In the genomic region with DNA sequence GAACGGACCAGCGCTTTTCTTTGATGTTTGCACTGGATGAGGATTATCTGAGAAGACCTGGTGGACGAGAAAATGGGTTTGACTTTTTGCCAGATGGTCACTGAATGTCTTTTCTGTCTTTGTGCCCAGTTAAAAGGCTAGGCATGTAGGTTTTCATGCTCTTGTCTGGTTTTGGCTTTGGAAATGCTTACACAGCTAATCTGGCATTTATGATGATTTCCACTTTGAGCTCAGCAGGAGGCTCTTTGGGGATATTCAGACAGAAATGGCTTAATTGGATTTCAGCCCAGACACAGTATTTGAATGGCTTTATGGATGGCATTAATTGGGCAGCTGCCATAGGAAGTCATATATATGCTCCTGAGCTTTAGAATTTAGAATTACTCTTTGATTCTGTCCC, we compare ENCODE assay signal across 9 cellular contexts. TPM values are rescaled to one million over a fixed set of nuclear protein-coding genes. Genes with fewer than 3 reads are reported as not detected.
A peak's percentile ranks its signal among the peaks of the same experiment; 100 is the strongest.
DNase-seq lines count a peak whose midpoint lies in the region; ATAC-seq, FAIRE-seq and TF ChIP-seq lines count a peak whose summit lies in the region.
"Had no signal": no experiment of that assay in that cellular context is flagged by ENCODE, and none has a peak within 500 bp of the region (broad histone marks: within the 10 kb centered on the region; RNA-seq: fewer than 3 reads in every experiment).

No MANE protein-coding gene starts in this region.

- H3K27ac Mint-ChIP-seq in T-helper 1 cell treated with Interleukin-12 subunit alpha and Interleukin-12 subunit beta and Interleukin-4 antibody, amounts not matched to agents 30 μg/mL and 1 μg/mL, for 36 hours = peak overlapping the region; percentile 97
- peak overlapping the region; percentile 78 for H3K27ac Mint-ChIP-seq in activated T-helper 2 cell treated with anti-CD3 and anti-CD28 coated beads, Interferon-gamma antibody, Interleukin-2, Interleukin-4, amounts not matched to agents 10 μg/mL and 5 μg/mL and 100 μg/mL, durations not matched to agents 14 hours and 24 hours and 36 hours

- no peak overlapping the region for H3K14ac ChIP-seq in trophoblast cell (ENCODE audit: low read length)

- no peak overlapping the region for H3K18ac ChIP-seq in trophoblast cell (ENCODE audit: low read length)

- DNase-seq in T-helper 1 cell (no peak), NCI-H2029 (lab: John Stamatoyannopoulos, UW) (peak; percentile 54), GM19239 (ENCODE audit: insufficient read length, low spot score) (no peak), trophoblast cell (no peak)
- DNase-seq in activated T-helper 2 cell treated with anti-CD3 and anti-CD28 coated beads, Interferon-gamma antibody, Interleukin-2, Interleukin-4, amounts not matched to agents 10 μg/mL and 5 μg/mL and 100 μg/mL, durations not matched to agents 14 hours and 24 hours and 36 hours (ENCODE audit: low spot score) = no peak

- no peak for FAIRE-seq in GM19239 (lab: Jason Lieb, UNC)
- FAIRE-seq: GM18507 had no signal

- ATAC-seq in HG03565 (IDR thresholded peaks at IDR 0.05; ENCODE audit: unreplicated experiment) = no peak

- H2BK120ac ChIP-seq in trophoblast cell (ENCODE audit: insufficient read depth, low read length, poor library complexity) = no peak overlapping the region

- no peak overlapping the region for H3K4ac ChIP-seq in trophoblast cell (ENCODE audit: low read depth, low read length)

- H2BK12ac ChIP-seq in trophoblast cell (ENCODE audit: low read length) = no peak overlapping the region

- H3K4me3 ChIP-seq in neural cell (ENCODE audit: low read length) = no peak overlapping the region
- H3K4me3 ChIP-seq in trophoblast cell (ENCODE audit: low read depth, low read length) = no peak overlapping the region

- H4K12ac ChIP-seq in trophoblast cell (ENCODE audit: low read depth, low read length) = no peak overlapping the region

- H2AK5ac ChIP-seq in trophoblast cell (ENCODE audit: low read length) = no peak overlapping the region

- TF ChIP-seq RAD21 in neural cell (conservative IDR thresholded peaks at IDR 0.05) = no peak

- peaks cover 64% of the 10 kb centered on the region for H3K79me2 ChIP-seq in neural cell (replicated peaks; ENCODE audit: insufficient read depth, low read length)
- peaks cover 6% of the 10 kb centered on the region for H3K79me2 ChIP-seq in trophoblast cell (ENCODE audit: control insufficient read depth, insufficient read depth, low read length, poor library complexity)

- peaks cover 36% of the 10 kb centered on the region for H3K36me3 Mint-ChIP-seq in T-helper 1 cell treated with Interleukin-12 subunit alpha and Interleukin-12 subunit beta and Interleukin-4 antibody, amounts not matched to agents 30 μg/mL and 1 μg/mL, for 36 hours (ENCODE audit: low read depth)
- H3K36me3 Mint-ChIP-seq in activated T-helper 2 cell treated with anti-CD3 and anti-CD28 coated beads, Interferon-gamma antibody, Interleukin-2, Interleukin-4, amounts not matched to agents 10 μg/mL and 5 μg/mL and 100 μg/mL, durations not matched to agents 14 hours and 24 hours and 36 hours (ENCODE audit: low read depth) = peaks cover 74% of the 10 kb centered on the region

- H3K9me3 ChIP-seq in neural cell (ENCODE audit: low read length) = no peaks in the 10 kb centered on the region
- H3K9me3 ChIP-seq in trophoblast cell (ENCODE audit: insufficient read depth, low read depth, low read length) = no peaks in the 10 kb centered on the region

- H3K27ac ChIP-seq in neural cell (ENCODE audit: low read length) (peak overlapping the region; percentile 2), trophoblast cell (ENCODE audit: low read depth, low read length) (no peak overlapping the region)

- H3K4me2 ChIP-seq in neural cell (ENCODE audit: low read length) (no peak overlapping the region), trophoblast cell (ENCODE audit: low read length) (no peak overlapping the region)

- no peaks in the 10 kb centered on the region for H3K36me3 ChIP-seq in neural cell (ENCODE audit: insufficient read depth, low read length)
- no peaks in the 10 kb centered on the region for H3K36me3 ChIP-seq in trophoblast cell (ENCODE audit: control insufficient read depth in 1 of 2, insufficient read depth in 2 of 2, low read length in 2 of 2)

- peaks cover 0 to 2% of the 10 kb centered on the region in 2 experiments for H3K4me1 ChIP-seq in trophoblast cell (ENCODE audit: control insufficient read depth in 1 of 2, insufficient read depth in 2 of 2, low read length in 2 of 2)

- H4K20me1 ChIP-seq in neural cell (ENCODE audit: insufficient read depth) = no peaks in the 10 kb centered on the region

- no peaks in the 10 kb centered on the region for H3K79me1 ChIP-seq in trophoblast cell (ENCODE audit: low read length)

- no peaks in the 10 kb centered on the region for H3K27me3 Mint-ChIP-seq in T-helper 1 cell treated with Interleukin-12 subunit alpha and Interleukin-12 subunit beta and Interleukin-4 antibody, amounts not matched to agents 30 μg/mL and 1 μg/mL, for 36 hours (ENCODE audit: low read depth)
- no peaks in the 10 kb centered on the region for H3K27me3 Mint-ChIP-seq in activated T-helper 2 cell treated with anti-CD3 and anti-CD28 coated beads, Interferon-gamma antibody, Interleukin-2, Interleukin-4, amounts not matched to agents 10 μg/mL and 5 μg/mL and 100 μg/mL, durations not matched to agents 14 hours and 24 hours and 36 hours (ENCODE audit: low read depth)

- WGBS in trophoblast cell (ENCODE audit: extremely low coverage, insufficient coverage, insufficient read length) = no CpG with 5 or more reads among the region's 3 CpGs

- no peak for TF ChIP-seq EP300 in neural cell (conservative IDR thresholded peaks at IDR 0.05; ENCODE audit: poor library complexity, severe bottlenecking)

- no peaks in the 10 kb centered on the region for H3K9me2 ChIP-seq in neural cell (ENCODE audit: insufficient read depth, low read length)

- no peak overlapping the region for H2BK5ac ChIP-seq in trophoblast cell (ENCODE audit: low read depth, low read length, poor library complexity)

- intact Hi-C loops in activated T-helper 2 cell treated with anti-CD3 and anti-CD28 coated beads, Interferon-gamma antibody, Interleukin-2, Interleukin-4, amounts not matched to agents 10 μg/mL and 5 μg/mL and 100 μg/mL, durations not matched to agents 14 hours and 24 hours and 36 hours (cut with micrococcal nuclease) = no loop called here

- no peak overlapping the region for H4K8ac ChIP-seq in trophoblast cell (ENCODE audit: low read depth, low read length)

- H3K9me3 Mint-ChIP-seq in T-helper 1 cell treated with Interleukin-12 subunit alpha and Interleukin-12 subunit beta and Interleukin-4 antibody, amounts not matched to agents 30 μg/mL and 1 μg/mL, for 36 hours = no peaks in the 10 kb centered on the region
- H3K9me3 Mint-ChIP-seq in activated T-helper 2 cell treated with anti-CD3 and anti-CD28 coated beads, Interferon-gamma antibody, Interleukin-2, Interleukin-4, amounts not matched to agents 10 μg/mL and 5 μg/mL and 100 μg/mL, durations not matched to agents 14 hours and 24 hours and 36 hours = no peaks in the 10 kb centered on the region

- H3K9ac ChIP-seq in neural cell (ENCODE audit: low read length) (no peak overlapping the region), trophoblast cell (ENCODE audit: low read length) (no peak overlapping the region)

- H3K4me3 Mint-ChIP-seq in T-helper 1 cell treated with Interleukin-12 subunit alpha and Interleukin-12 subunit beta and Interleukin-4 antibody, amounts not matched to agents 30 μg/mL and 1 μg/mL, for 36 hours = no peak overlapping the region
- H3K4me3 Mint-ChIP-seq in activated T-helper 2 cell treated with anti-CD3 and anti-CD28 coated beads, Interferon-gamma antibody, Interleukin-2, Interleukin-4, amounts not matched to agents 10 μg/mL and 5 μg/mL and 100 μg/mL, durations not matched to agents 14 hours and 24 hours and 36 hours (ENCODE audit: low read depth) = no peak overlapping the region

- peaks cover 74% of the 10 kb centered on the region for H3K4me1 Mint-ChIP-seq in T-helper 1 cell treated with Interleukin-12 subunit alpha and Interleukin-12 subunit beta and Interleukin-4 antibody, amounts not matched to agents 30 μg/mL and 1 μg/mL, for 36 hours (ENCODE audit: low read depth)
- H3K4me1 Mint-ChIP-seq in activated T-helper 2 cell treated with anti-CD3 and anti-CD28 coated beads, Interferon-gamma antibody, Interleukin-2, Interleukin-4, amounts not matched to agents 10 μg/mL and 5 μg/mL and 100 μg/mL, durations not matched to agents 14 hours and 24 hours and 36 hours (ENCODE audit: low read depth) = peaks cover 82% of the 10 kb centered on the region

- H3F3A ChIP-seq in neural cell (ENCODE audit: insufficient read depth, low read length, poor library complexity, severe bottlenecking) = no peaks in the 10 kb centered on the region

- H3K23ac ChIP-seq in trophoblast cell (ENCODE audit: low read length) = no peak overlapping the region

- no peaks in the 10 kb centered on the region for H3K27me3 ChIP-seq in neural cell (ENCODE audit: insufficient read depth, low read depth, low read length)
- no peaks in the 10 kb centered on the region for H3K27me3 ChIP-seq in trophoblast cell (ENCODE audit: insufficient read depth, low read length)

- H4K91ac ChIP-seq in trophoblast cell (ENCODE audit: low read depth, low read length) = no peak overlapping the region

- TF ChIP-seq CTCF in neural cell (IDR thresholded peaks at IDR 0.05; ENCODE audit: poor library complexity, severe bottlenecking) = no peak

- no peak overlapping the region for H2AFZ ChIP-seq in neural cell (ENCODE audit: low read depth, low read length)
- H2AFZ ChIP-seq in trophoblast cell (ENCODE audit: insufficient read depth, low read length, poor library complexity) = no peak overlapping the region

TF ChIP-seq in neural cell, 6 proteins besides CTCF, POLR2A, EP300 and RAD21:
- no peak for TF ChIP-seq TAF1 (IDR thresholded peaks at IDR 0.05; ENCODE audit: low read depth)
- TF ChIP-seq MXI1 (conservative IDR thresholded peaks at IDR 0.05; ENCODE audit: poor library complexity, severe bottlenecking) = no peak
- no peak for TF ChIP-seq POLR2AphosphoS5 (IDR thresholded peaks at IDR 0.05)
TF ChIP-seq in neural cell: peak in this region for 0.

RNA-seq across cellular contexts. Expression of gene NCK2, which starts 59.6 kb away (rescaled TPM):
- total RNA-seq in activated T-helper 2 cell treated with anti-CD3 and anti-CD28 coated beads, Interferon-gamma antibody, Interleukin-2, Interleukin-4, amounts not matched to agents 10 μg/mL and 5 μg/mL and 100 μg/mL, durations not matched to agents 14 hours and 24 hours and 36 hours = 72.4 and 73.9 TPM in 2 replicates
- 49.4 and 60.5 TPM in 2 replicates for polyA plus RNA-seq in neural cell
- 70.4 and 78.9 TPM in 2 replicates for polyA minus RNA-seq in neural cell
- 48.7 and 51.4 TPM in 2 replicates for polyA plus RNA-seq in trophoblast cell (2013)
